ENCODE assay signal across 11 cellular contexts in the genomic region with DNA sequence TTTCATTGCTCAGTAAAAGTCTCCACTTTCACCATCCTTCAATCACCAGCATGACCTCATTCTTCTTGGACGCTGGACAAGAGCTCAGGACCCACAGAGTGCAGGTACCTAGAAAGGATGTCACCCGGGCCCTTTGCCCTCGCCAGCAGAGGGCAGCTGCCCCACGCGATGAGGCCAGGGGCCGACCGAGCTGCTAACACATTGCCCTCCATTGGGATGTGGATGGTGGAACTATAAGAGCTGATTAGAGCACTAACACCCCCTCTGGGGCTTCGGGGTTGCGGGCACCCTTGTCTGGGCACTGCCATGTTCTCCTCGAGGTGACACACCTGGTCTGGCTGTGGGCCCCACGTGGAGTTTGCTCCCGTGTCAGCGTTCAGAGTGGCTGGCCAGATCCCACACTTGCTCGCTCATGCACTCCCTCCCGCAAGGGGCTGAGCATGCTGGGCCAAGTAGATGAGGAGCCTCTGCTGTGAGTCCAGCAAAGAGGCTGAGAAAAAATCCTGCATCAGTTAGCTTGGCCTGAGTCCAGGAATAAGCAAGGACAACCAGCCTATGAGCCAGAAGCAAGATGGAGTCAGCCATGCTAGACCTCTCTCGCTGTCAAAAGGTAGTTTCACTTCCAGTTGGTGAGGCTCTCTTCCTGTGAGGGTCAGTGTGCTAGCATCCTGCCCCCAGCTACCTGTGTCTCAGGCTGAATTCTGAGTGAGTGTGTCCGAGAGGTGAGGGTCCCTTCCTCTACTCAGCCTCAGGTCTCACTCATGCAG. TPM values are rescaled to one million over a fixed set of nuclear protein-coding genes. Genes with fewer than 3 reads are reported as not detected.
DNase-seq lines count a peak whose midpoint lies in the region; ATAC-seq and TF ChIP-seq lines count a peak whose summit lies in the region.
"Had no signal": no experiment of that assay in that cellular context is flagged by ENCODE, and none has a peak within 500 bp of the region (broad histone marks: within the 10 kb centered on the region; RNA-seq: fewer than 3 reads in every experiment).

No MANE protein-coding gene starts in this region.

- BruUV-seq in A673 (replicated peaks; lab: Mats Ljungman, UMichigan) = no TSS peak
- BruUV-seq in Panc1 (replicated peaks; lab: Mats Ljungman, UMichigan) = no TSS peak

- DNase-seq in A673 (ENCODE audit: low spot score) (no peak), Panc1 (ENCODE audit: low read depth, low spot score) (no peak), left ventricle myocardium superior (peak; percentile 62)
- DNase-seq in effector memory CD4-positive, alpha-beta T cell = no peak
- no peak for DNase-seq in NK-92 treated with Interleukin-12 subunit alpha and Interleukin-12 subunit beta, amount 100 ng/mL, for 24 hours (lab: John Stamatoyannopoulos, UW)
- DNase-seq: NCI-H1048 had no signal

- H3K36me3 ChIP-seq in A673 (ENCODE audit: insufficient read depth, low read length, poor library complexity, severe bottlenecking) (no peaks in the 10 kb centered on the region), Panc1 (ENCODE audit: control insufficient read depth, insufficient read depth, low read length) (no peaks in the 10 kb centered on the region)
- no peaks in the 10 kb centered on the region for H3K36me3 ChIP-seq in effector memory CD4-positive, alpha-beta T cell (ENCODE audit: control insufficient read depth, insufficient read depth, low read length)

- TF ChIP-seq CTCF in A673 (conservative IDR thresholded peaks at IDR 0.05; ENCODE audit: low read depth, low read length) (0 out of 2 replicates have a peak, but pooled peaks have one; percentile 13), GM12874 (IDR thresholded peaks at IDR 0.05; ENCODE audit: insufficient read depth, low read depth, low read length) (0 out of 2 replicates have a peak, but pooled peaks have one; percentile 14), Panc1 (IDR thresholded peaks at IDR 0.05) (peak; percentile 78; the same call in 1 of the 2 replicates)

- ATAC-seq in Panc1 = peak; percentile 85
- peak; percentile 91 for ATAC-seq in left ventricle myocardium superior
- ATAC-seq in GM21447 (IDR thresholded peaks at IDR 0.05; ENCODE audit: unreplicated experiment) = no peak
- no peak for ATAC-seq in HG02885 (IDR thresholded peaks at IDR 0.05; ENCODE audit: poor library complexity, unreplicated experiment)

- H3K27me3 ChIP-seq in A673 (replicated peaks; ENCODE audit: insufficient read depth, low read depth, low read length, poor library complexity) = peaks cover 24% of the 10 kb centered on the region
- no peaks in the 10 kb centered on the region for H3K27me3 ChIP-seq in Panc1 (ENCODE audit: control insufficient read depth, insufficient read depth, low read length)
- no peaks in the 10 kb centered on the region for H3K27me3 ChIP-seq in effector memory CD4-positive, alpha-beta T cell (replicated peaks; ENCODE audit: control insufficient read depth, insufficient read depth, low read length, poor library complexity, severe bottlenecking)

- CTCF ChIA-PET in A673 (lab: Charles Lee) = interaction anchor here (0.6 to 0.7 kb wide), 2 partner anchors 11 to 13 kb away, joined by 3 read pairs; no protein-coding TSS in a partner anchor
- CTCF ChIA-PET in Panc1 (lab: Charles Lee) = interaction anchor here (0.5 to 2.2 kb wide), 5 partner anchors 13 to 1995 kb away, joined by 3 to 25 read pairs (median 3); a partner anchor contains a TSS

- in situ Hi-C loops in Panc1 (cut with HindIII; ENCODE audit: low pct_unique_long_range_greater_than_20kb, low sequenced_read_pairs) = no loop called here

- H3K27ac ChIP-seq in A673 (ENCODE audit: low read depth, low read length, poor library complexity, severe bottlenecking) (no peak overlapping the region), Panc1 (ENCODE audit: low read length) (no peak overlapping the region)
- no peak overlapping the region for H3K27ac ChIP-seq in effector memory CD4-positive, alpha-beta T cell (ENCODE audit: insufficient read depth, low read length, poor library complexity, severe bottlenecking)

- intact Hi-C loops in A673 (cut with micrococcal nuclease; ENCODE audit: unreplicated experiment) = no loop called here
- intact Hi-C loops in Panc1 (cut with micrococcal nuclease; ENCODE audit: unreplicated experiment) = no loop called here
- intact Hi-C loops in left ventricle myocardium superior (cut with micrococcal nuclease) = no loop called here

- POLR2A ChIA-PET in A673 (lab: Charles Lee; ENCODE audit: low non-redundant PET) = no interaction called here
- POLR2A ChIA-PET in Panc1 (lab: Charles Lee) = no interaction called here

- H3K4me1 ChIP-seq in A673 (ENCODE audit: insufficient read depth, low read length, poor library complexity, severe bottlenecking) (peaks cover 6% of the 10 kb centered on the region), Panc1 (ENCODE audit: control insufficient read depth, insufficient read depth, low read length) (no peaks in the 10 kb centered on the region)
- peaks cover 6% of the 10 kb centered on the region for H3K4me1 ChIP-seq in effector memory CD4-positive, alpha-beta T cell (ENCODE audit: control insufficient read depth, insufficient read depth, low read length, poor library complexity, severe bottlenecking)

- no peak overlapping the region for H3K4me3 ChIP-seq in A673 (ENCODE audit: low read depth, low read length, poor library complexity, severe bottlenecking)
- H3K4me3 ChIP-seq in Panc1 (ENCODE audit: low read depth in 2 of 2, low read length in 2 of 2) = no peak overlapping the region
- no peak overlapping the region for H3K4me3 ChIP-seq in effector memory CD4-positive, alpha-beta T cell (ENCODE audit: insufficient read depth, low read depth, low read length, poor library complexity, severe bottlenecking)

- H3K9me3 ChIP-seq in A673 (ENCODE audit: low read depth, low read length, poor library complexity, severe bottlenecking) (no peaks in the 10 kb centered on the region), Panc1 (ENCODE audit: control insufficient read depth, insufficient read depth, low read depth, low read length) (no peaks in the 10 kb centered on the region)
- H3K9me3 ChIP-seq in effector memory CD4-positive, alpha-beta T cell (ENCODE audit: control insufficient read depth, low read length) = no peaks in the 10 kb centered on the region

RNA-seq across cellular contexts. Expression of a gene that starts 9.8 kb away (rescaled TPM):
- total RNA-seq in A673 (2021) (not detected in 2 replicates), Panc1 (2021; ENCODE audit: unreplicated experiment) (not detected), left ventricle myocardium superior (not detected)
- not detected for polyA plus RNA-seq in Panc1 (2012; ENCODE audit: insufficient read length)
- total RNA-seq: cerebellum, kidney epithelial cell had no signal

RNA-seq across cellular contexts. Expression of a gene that starts 43.6 kb away (rescaled TPM):
- 0.24 TPM in 1 of 2 replicates, not detected in the other for total RNA-seq in A673 (2021)
- total RNA-seq in Panc1 (2021; ENCODE audit: unreplicated experiment) = 18.0 TPM
- 8.0 TPM for polyA plus RNA-seq in Panc1 (2012; ENCODE audit: insufficient read length)
- 0.77 TPM for total RNA-seq in left ventricle myocardium superior

RNA-seq across cellular contexts. Expression of a gene that starts 56.9 kb away (rescaled TPM):
- total RNA-seq in A673 (2021) (144 and 159 TPM in 2 replicates), Panc1 (2021; ENCODE audit: unreplicated experiment) (1,813 TPM), left ventricle myocardium superior (1,004 TPM)
- 2,493 TPM for polyA plus RNA-seq in Panc1 (2012; ENCODE audit: insufficient read length)

Comparison
In these comparisons a context has a peak if more than half of its experiments do, and no peak if none do; other contexts are left out.
1. CTCF ChIP-seq: peak in every context shown above with its lines; median percentile 78 in Panc1; 14 in GM12874; 13 in A673.
2. ATAC-seq: peak in Panc1 (single experiment) and left ventricle myocardium superior (single experiment); none in GM21447 (single experiment) and HG02885 (single experiment).
3. RNA of a gene that starts 43.6 kb away (total RNA-seq): 18.0 TPM in Panc1 (single experiment); 0.77 TPM in left ventricle myocardium superior (single experiment) and 0.24 TPM in A673; every median in the first group is over 10 times any median in the second.